ENCODE assay signal across 1 cellular context in the genomic region with DNA sequence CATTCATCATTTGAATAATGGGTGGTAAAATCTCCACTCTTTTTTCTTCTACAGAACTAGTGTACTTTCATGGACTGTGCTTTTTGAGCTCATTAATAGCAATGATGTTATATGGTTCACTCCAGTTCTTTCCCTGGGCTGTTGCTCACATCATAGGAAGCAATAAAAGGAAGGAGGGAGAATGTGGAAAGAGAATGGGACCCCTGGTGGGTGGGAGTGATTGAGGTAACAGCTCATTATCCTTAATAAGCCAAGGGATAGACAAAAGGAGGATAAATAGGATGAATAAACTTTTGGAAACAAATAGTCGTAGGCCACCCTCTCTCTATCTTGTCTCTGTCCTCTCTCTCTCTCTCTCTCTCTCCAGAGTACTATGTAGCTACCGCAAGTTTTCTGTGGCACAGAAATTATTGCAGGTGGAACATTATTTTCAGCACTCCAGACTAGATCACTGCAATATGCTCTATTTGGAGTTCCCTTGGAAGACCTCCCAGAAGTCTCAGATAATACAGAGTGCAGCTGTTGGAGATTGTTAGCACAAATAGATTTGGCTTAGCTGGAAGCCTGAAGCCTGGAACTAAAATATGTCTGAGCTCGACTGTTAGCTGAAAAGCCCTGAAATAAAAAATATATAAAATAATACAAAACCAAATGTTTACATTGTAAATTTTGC.
TF ChIP-seq lines count a peak whose summit lies in the region.

No MANE protein-coding gene starts in this region.

TF ChIP-seq in SK-N-SH, 30 proteins besides CTCF, POLR2A, EP300 and RAD21 (continued from another document):
- TF ChIP-seq, protein P1, sequence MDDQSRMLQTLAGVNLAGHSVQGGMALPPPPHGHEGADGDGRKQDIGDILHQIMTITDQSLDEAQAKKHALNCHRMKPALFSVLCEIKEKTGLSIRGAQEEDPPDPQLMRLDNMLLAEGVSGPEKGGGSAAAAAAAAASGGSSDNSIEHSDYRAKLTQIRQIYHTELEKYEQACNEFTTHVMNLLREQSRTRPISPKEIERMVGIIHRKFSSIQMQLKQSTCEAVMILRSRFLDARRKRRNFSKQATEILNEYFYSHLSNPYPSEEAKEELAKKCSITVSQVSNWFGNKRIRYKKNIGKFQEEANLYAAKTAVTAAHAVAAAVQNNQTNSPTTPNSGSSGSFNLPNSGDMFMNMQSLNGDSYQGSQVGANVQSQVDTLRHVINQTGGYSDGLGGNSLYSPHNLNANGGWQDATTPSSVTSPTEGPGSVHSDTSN (IDR thresholded peaks at IDR 0.05), result no peak
- no peak for TF ChIP-seq SMC3 (IDR thresholded peaks at IDR 0.05; ENCODE audit: low read depth, low read length)
- no peak for TF ChIP-seq MXI1 (IDR thresholded peaks at IDR 0.05; ENCODE audit: low read depth, low read length)
- TF ChIP-seq TAF1 (IDR thresholded peaks at IDR 0.05; ENCODE audit: borderline replicate concordance, low read depth, low read length), result no peak
- no peak for TF ChIP-seq SIN3A (IDR thresholded peaks at IDR 0.05; ENCODE audit: borderline replicate concordance, low read depth, low read length)
- no peak for TF ChIP-seq POLR2AphosphoS5 (IDR thresholded peaks at IDR 0.05; ENCODE audit: low read depth, low read length)
- TF ChIP-seq, protein P2, sequence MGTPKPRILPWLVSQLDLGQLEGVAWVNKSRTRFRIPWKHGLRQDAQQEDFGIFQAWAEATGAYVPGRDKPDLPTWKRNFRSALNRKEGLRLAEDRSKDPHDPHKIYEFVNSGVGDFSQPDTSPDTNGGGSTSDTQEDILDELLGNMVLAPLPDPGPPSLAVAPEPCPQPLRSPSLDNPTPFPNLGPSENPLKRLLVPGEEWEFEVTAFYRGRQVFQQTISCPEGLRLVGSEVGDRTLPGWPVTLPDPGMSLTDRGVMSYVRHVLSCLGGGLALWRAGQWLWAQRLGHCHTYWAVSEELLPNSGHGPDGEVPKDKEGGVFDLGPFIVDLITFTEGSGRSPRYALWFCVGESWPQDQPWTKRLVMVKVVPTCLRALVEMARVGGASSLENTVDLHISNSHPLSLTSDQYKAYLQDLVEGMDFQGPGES (IDR thresholded peaks at IDR 0.05; ENCODE audit: low read depth, low read length), result no peak
- no peak for TF ChIP-seq FOXJ3 (CRISPR knock-in tag; IDR thresholded peaks at IDR 0.05)
TF ChIP-seq in SK-N-SH: peak in this region for 0.
